9 cellular contexts compared by ENCODE assay signal in genomic region chr3:23685484-23686258, GRCh38.
DNase-seq lines count a peak whose midpoint lies in the region; ATAC-seq and TF ChIP-seq lines count a peak whose summit lies in the region.
"Had no signal": no experiment of that assay in that cellular context is flagged by ENCODE, and none has a peak within 500 bp of the region (broad histone marks: within the 10 kb centered on the region; RNA-seq: fewer than 3 reads in every experiment).

No MANE protein-coding gene starts in this region.

- H2AFZ ChIP-seq in MM.1S (ENCODE audit: low read length) = no peak overlapping the region

- no peaks in the 10 kb centered on the region for H3K36me3 Mint-ChIP-seq in activated CD8-positive, alpha-beta memory T cell treated with anti-CD3 and anti-CD28 coated beads, Interleukin-2, amount 10 ng/mL, durations not matched to agents 7 days and 5 days

- no peak for TF ChIP-seq POLR2A in gastrocnemius medialis (IDR thresholded peaks at IDR 0.05)

- H3K4me2 ChIP-seq in MM.1S (ENCODE audit: low read depth, low read length) = no peak overlapping the region

- H3F3A ChIP-seq in MM.1S (ENCODE audit: insufficient read depth, low read length) = no peaks in the 10 kb centered on the region

- ATAC-seq in Right ventricle myocardium superior (ENCODE audit: poor library complexity) (peak; percentile 96), gastrocnemius medialis (peak; percentile 99)
- no peak for ATAC-seq in activated CD8-positive, alpha-beta memory T cell treated with anti-CD3 and anti-CD28 coated beads, Interleukin-2, amount 10 ng/mL, durations not matched to agents 7 days and 5 days

- no peaks in the 10 kb centered on the region for H3K4me1 Mint-ChIP-seq in activated CD8-positive, alpha-beta memory T cell treated with anti-CD3 and anti-CD28 coated beads, Interleukin-2, amount 10 ng/mL, durations not matched to agents 7 days and 5 days
- H3K4me1 Mint-ChIP-seq: stimulated activated naive B cell treated with anti-CD40 and anti-IgM and Interleukin-4, amounts not matched to agents 10 μg/mL and 1 μg/mL and 100 μg/mL, for 72 hours had no signal

- no peaks in the 10 kb centered on the region for H3K9me2 ChIP-seq in MM.1S (replicated peaks; ENCODE audit: insufficient read depth, low read length)

- no peaks in the 10 kb centered on the region for H3K27me3 ChIP-seq in gastrocnemius medialis
- no peaks in the 10 kb centered on the region for H3K27me3 ChIP-seq in MM.1S (replicated peaks; ENCODE audit: insufficient read depth, low read length)

- H3K4me3 Mint-ChIP-seq in activated CD8-positive, alpha-beta memory T cell treated with anti-CD3 and anti-CD28 coated beads, Interleukin-2, amount 10 ng/mL, durations not matched to agents 7 days and 5 days = no peak overlapping the region
- H3K4me3 Mint-ChIP-seq: stimulated activated naive B cell treated with anti-CD40 and anti-IgM and Interleukin-4, amounts not matched to agents 10 μg/mL and 1 μg/mL and 100 μg/mL, for 72 hours had no signal

- in situ Hi-C loops in ACHN (cut with HindIII; ENCODE audit: low pct_ligation_motif_present, low pct_unique_long_range_greater_than_20kb, low sequenced_read_pairs) = no loop called here
- in situ Hi-C loops in gastrocnemius medialis (cut with MboI; ENCODE audit: low sequenced_read_pairs in 4 of 4) = no loop called here

- H3K9me3 ChIP-seq in gastrocnemius medialis (no peaks in the 10 kb centered on the region), MM.1S (replicated peaks; ENCODE audit: insufficient read depth, low read length) (no peaks in the 10 kb centered on the region)

- H3K27ac Mint-ChIP-seq in activated CD8-positive, alpha-beta memory T cell treated with anti-CD3 and anti-CD28 coated beads, Interleukin-2, amount 10 ng/mL, durations not matched to agents 7 days and 5 days = no peak overlapping the region
- H3K27ac Mint-ChIP-seq: stimulated activated naive B cell treated with anti-CD40 and anti-IgM and Interleukin-4, amounts not matched to agents 10 μg/mL and 1 μg/mL and 100 μg/mL, for 72 hours had no signal

- peaks cover 7 to 10% of the 10 kb centered on the region in 2 donors for H3K4me1 ChIP-seq in gastrocnemius medialis
- H3K4me1 ChIP-seq in MM.1S (ENCODE audit: low read length) = no peaks in the 10 kb centered on the region

- peaks cover 6% of the 10 kb centered on the region for H3K27me3 Mint-ChIP-seq in activated CD8-positive, alpha-beta memory T cell treated with anti-CD3 and anti-CD28 coated beads, Interleukin-2, amount 10 ng/mL, durations not matched to agents 7 days and 5 days
- H3K27me3 Mint-ChIP-seq: stimulated activated naive B cell treated with anti-CD40 and anti-IgM and Interleukin-4, amounts not matched to agents 10 μg/mL and 1 μg/mL and 100 μg/mL, for 72 hours had no signal

- peak overlapping the region in 1 of 4 donors; percentile 21 for H3K4me3 ChIP-seq in gastrocnemius medialis
- no peak overlapping the region for H3K4me3 ChIP-seq in MM.1S (ENCODE audit: low read length)

- DNase-seq in ACHN = peak; percentile 98
- peak; percentile 99 for DNase-seq in HCEC 1CT
- peak; percentile 96 for DNase-seq in T1000 (lab: John Stamatoyannopoulos, UW)
- peak; percentile 66 for DNase-seq in Right ventricle myocardium superior
- peak; percentile 86 to 91 for DNase-seq in gastrocnemius medialis
- no peak for DNase-seq in MM.1S
- DNase-seq in SKM-1 (lab: John Stamatoyannopoulos, UW; ENCODE audit: unreplicated experiment) = no peak
- DNase-seq in activated CD8-positive, alpha-beta memory T cell treated with anti-CD3 and anti-CD28 coated beads, Interleukin-2, amount 10 ng/mL, durations not matched to agents 7 days and 5 days = no peak
- DNase-seq: stimulated activated naive B cell treated with anti-CD40 and anti-IgM and Interleukin-4, amounts not matched to agents 10 μg/mL and 1 μg/mL and 100 μg/mL, for 72 hours had no signal

- H3K36me3 ChIP-seq in gastrocnemius medialis (no peaks in the 10 kb centered on the region), MM.1S (replicated peaks; ENCODE audit: insufficient read depth, low read length) (no peaks in the 10 kb centered on the region)

- CTCF ChIA-PET in activated CD8-positive, alpha-beta memory T cell treated with anti-CD3 and anti-CD28 coated beads, Interleukin-2, amount 10 ng/mL, durations not matched to agents 7 days and 5 days (lab: Charles Lee) = no interaction called here

- H3K79me2 ChIP-seq in MM.1S (ENCODE audit: low read length) = no peaks in the 10 kb centered on the region

- H3K9me3 Mint-ChIP-seq in activated CD8-positive, alpha-beta memory T cell treated with anti-CD3 and anti-CD28 coated beads, Interleukin-2, amount 10 ng/mL, durations not matched to agents 7 days and 5 days (ENCODE audit: low read depth) = no peaks in the 10 kb centered on the region

- H3K27ac ChIP-seq in gastrocnemius medialis (peak overlapping the region; percentile 71 to 88 (median 77)), MM.1S (ENCODE audit: low read length) (no peak overlapping the region)

- H4K20me1 ChIP-seq in MM.1S (ENCODE audit: insufficient read depth, low read length) = no peaks in the 10 kb centered on the region

- intact Hi-C loops in Right ventricle myocardium superior (cut with DNase I) = no loop called here
- intact Hi-C loops in gastrocnemius medialis (cut with DNase I; ENCODE audit: low total_unique reads) = no loop called here

- TF ChIP-seq CTCF in gastrocnemius medialis (IDR thresholded peaks at IDR 0.05 in 4 of 5, conservative IDR thresholded peaks at IDR 0.05 in 1 of 5) (no peak), MM.1S (IDR thresholded peaks at IDR 0.05; ENCODE audit: low read length) (no peak)

- no peak overlapping the region for H3K9ac ChIP-seq in MM.1S (ENCODE audit: low read length)

Comparison
In these comparisons a context has a peak if more than half of its experiments do, and no peak if none do; other contexts are left out.
1. DNase-seq: peak in ACHN (single experiment), HCEC 1CT (single experiment), T1000 (single experiment), Right ventricle myocardium superior (single experiment) and gastrocnemius medialis (2 of 2); none in MM.1S (single experiment), SKM-1 (single experiment) and activated CD8-positive, alpha-beta memory T cell treated with anti-CD3 and anti-CD28 coated beads, Interleukin-2, amount 10 ng/mL, durations not matched to agents 7 days and 5 days (single experiment).